7 cellular contexts compared by ENCODE assay signal in genomic region chr19:16112778-16113177, GRCh38. TPM values are rescaled to one million over a fixed set of nuclear protein-coding genes. Genes with fewer than 3 reads are reported as not detected.
DNase-seq lines count a peak whose midpoint lies in the region; ATAC-seq, FAIRE-seq and TF ChIP-seq lines count a peak whose summit lies in the region.

No MANE protein-coding gene starts in this region.

- peaks cover 0 to 9% of the 10 kb centered on the region in 2 experiments; a peak in 3 of 4 replicates for H3K36me3 ChIP-seq in HCT116 (ENCODE audit: control insufficient read depth in 1 of 2, insufficient read depth in 2 of 2, low read length in 2 of 2)
- H3K36me3 ChIP-seq in SJSA1, result peaks cover 37% of the 10 kb centered on the region
- no peaks in the 10 kb centered on the region for H3K36me3 ChIP-seq in small intestine (ENCODE audit: control insufficient read depth in 2 of 2, insufficient read depth in 2 of 2, low read length in 2 of 2)

- H3K27me3 ChIP-seq in HCT116 (ENCODE audit: insufficient read depth, low read length) (no peaks in the 10 kb centered on the region), SJSA1 (replicated peaks) (no peaks in the 10 kb centered on the region), small intestine (ENCODE audit: control insufficient read depth in 2 of 2, insufficient read depth in 2 of 2, low read length in 2 of 2) (no peaks in the 10 kb centered on the region)

- BruUV-seq in HCT116 (replicated peaks; lab: Mats Ljungman, UMichigan), result no TSS peak

- TF ChIP-seq CTCF in HCT116 (IDR thresholded peaks at IDR 0.05 in 2 of 3, conservative IDR thresholded peaks at IDR 0.05 in 1 of 3; ENCODE audit: borderline replicate concordance in 1 of 3, insufficient read depth in 1 of 3, low read depth in 2 of 3, low read length in 2 of 3), result no peak
- TF ChIP-seq CTCF in fibroblast of pulmonary artery (IDR thresholded peaks at IDR 0.05; ENCODE audit: low read length, missing control alignments), result no peak

- CTCF ChIA-PET in HCT116 (lab: Charles Lee), result no interaction called here

- TF ChIP-seq RAD21 in HCT116 (IDR thresholded peaks at IDR 0.05; ENCODE audit: low read depth), result no peak

- DNase-seq in HCT116 (ENCODE audit: low read depth, low spot score), result no peak
- no peak for DNase-seq in SJSA1 (ENCODE audit: low read depth in 1 of 2, low spot score in 2 of 2)
- no peak for DNase-seq in fibroblast of pulmonary artery (ENCODE audit: low read depth)
- no peak for DNase-seq in small intestine
- DNase-seq in cerebellar cortex (ENCODE audit: low spot score), result no peak
- no peak for DNase-seq in activated CD8-positive, alpha-beta memory T cell treated with anti-CD3 and anti-CD28 coated beads, Interleukin-2, amount 50 U/mL, for 48 hours
- DNase-seq in NCI-H1436 (lab: John Stamatoyannopoulos, UW), result no peak

- H3K9me2 ChIP-seq in HCT116 (ENCODE audit: insufficient read depth), result no peaks in the 10 kb centered on the region

- peak overlapping the region; percentile 99 for H3K4me2 ChIP-seq in HCT116 (ENCODE audit: low read length)

- H3K4me3 ChIP-seq in HCT116 (replicated peaks in 1 of 2; ENCODE audit: low read depth in 1 of 2, low read length in 2 of 2) (peak overlapping the region; percentile 74 to 97), SJSA1 (peak overlapping the region; percentile 66), fibroblast of pulmonary artery (replicated peaks; ENCODE audit: low read depth, low read length) (peak overlapping the region; percentile 97), small intestine (ENCODE audit: low read depth in 1 of 2, low read length in 2 of 2) (peak overlapping the region in 1 of 2 donors; percentile 94)

- H3K9ac ChIP-seq in HCT116 (ENCODE audit: low read length), result peak overlapping the region; percentile 99

- RAD21 ChIA-PET in HCT116 (lab: Charles Lee; ENCODE audit: low non-redundant PET in 1 of 2, low total read pairs in 2 of 2, uncharacterized antibody in 2 of 2, unreplicated experiment in 2 of 2), result interaction anchor here in 1 of 2 experiments (0.9 kb wide), 1 partner anchor 71 kb away, joined by 3 read pairs; no protein-coding TSS in a partner anchor

- H3K9me3 ChIP-seq in HCT116 (ENCODE audit: control insufficient read depth in 1 of 2, insufficient read depth in 1 of 2, low read depth in 1 of 2, low read length in 2 of 2) (no peaks in the 10 kb centered on the region), SJSA1 (replicated peaks) (no peaks in the 10 kb centered on the region), small intestine (ENCODE audit: control insufficient read depth, low read depth) (no peaks in the 10 kb centered on the region)

- POLR2A ChIA-PET in HCT116 (lab: Charles Lee), result no interaction called here

- H2AFZ ChIP-seq in HCT116 (ENCODE audit: low read depth, low read length, poor library complexity, severe bottlenecking), result no peak overlapping the region

- no peaks in the 10 kb centered on the region for H4K20me1 ChIP-seq in HCT116 (ENCODE audit: insufficient read depth)

- WGBS in small intestine, 3 donors, result 10 to 42% (median 20%) methylated on average over 2 of the region's 2 CpGs

- intact Hi-C loops in HCT116 (cut with micrococcal nuclease), result no loop called here

- FAIRE-seq in small intestine (lab: Jason Lieb, UNC), result no peak

- H3K4me1 ChIP-seq in HCT116 (ENCODE audit: control insufficient read depth in 1 of 2, insufficient read depth in 2 of 2, low read length in 2 of 2), result peaks cover 14 to 37% of the 10 kb centered on the region in 2 experiments
- peaks cover 13% of the 10 kb centered on the region for H3K4me1 ChIP-seq in SJSA1 (replicated peaks)
- peaks cover 2 to 8% of the 10 kb centered on the region in 2 donors for H3K4me1 ChIP-seq in small intestine (ENCODE audit: control insufficient read depth in 2 of 2, insufficient read depth in 1 of 2, low read depth in 1 of 2, low read length in 1 of 2)

- peaks cover 60% of the 10 kb centered on the region for H3K79me2 ChIP-seq in HCT116 (ENCODE audit: insufficient read depth, low read length)

- TF ChIP-seq POLR2A in HCT116 (IDR thresholded peaks at IDR 0.05; ENCODE audit: borderline replicate concordance, extremely low read depth, insufficient read depth, insufficient read length), result no peak

- H3K27ac ChIP-seq in HCT116 (ENCODE audit: low read depth, low read length) (0 out of 2 replicates have a peak overlapping the region, but pooled peaks have one; percentile 88), SJSA1 (no peak overlapping the region), small intestine (ENCODE audit: low read depth in 1 of 2, low read length in 1 of 2) (peak overlapping the region; percentile 91 to 98)

- ATAC-seq in HCT116, result no peak

TF ChIP-seq in HCT116, 20 proteins besides CTCF, POLR2A, EP300 and RAD21:
- TF ChIP-seq TCF7L2 (IDR thresholded peaks at IDR 0.05; ENCODE audit: borderline replicate concordance, extremely low read depth, insufficient read depth, insufficient read length) (no peak), ATF3 (IDR thresholded peaks at IDR 0.05) (no peak), SP1 (IDR thresholded peaks at IDR 0.05; ENCODE audit: low read depth) (no peak), ZBTB33 (IDR thresholded peaks at IDR 0.05; ENCODE audit: extremely low read depth, insufficient replicate concordance, low read length) (no peak), EGR1 (IDR thresholded peaks at IDR 0.05; ENCODE audit: low read depth) (no peak), SRF (IDR thresholded peaks at IDR 0.05; ENCODE audit: low read depth) (no peak), CEBPB (IDR thresholded peaks at IDR 0.05; ENCODE audit: low read depth) (no peak)

RNA-seq across cellular contexts. Expression of gene RAB8A, which starts 1.1 kb away (rescaled TPM):
- total RNA-seq in HCT116 (2021; ENCODE audit: unreplicated experiment), result 116 TPM
- 100 and 111 TPM in 2 replicates for polyA plus RNA-seq in HCT116 (2012)
- total RNA-seq in SJSA1 (2014; rRNA removed; shearing (Covaris generic)), result 44.8 and 69.5 TPM in 2 replicates
- 100 to 1,000 TPM in 1 of 3 donors, 10 to 100 TPM in 2; 58.0 to 107 (median 82.7) TPM for polyA plus RNA-seq in small intestine

RNA-seq across cellular contexts. Expression of gene HSH2D, which starts 30.7 kb away (rescaled TPM):
- total RNA-seq in HCT116 (2021; ENCODE audit: unreplicated experiment), result 21.4 TPM
- polyA plus RNA-seq in HCT116 (2012), result 25.0 and 30.2 TPM in 2 replicates
- total RNA-seq in SJSA1 (2014; rRNA removed; shearing (Covaris generic)), result not detected in 2 replicates
- 10 to 100 TPM; 14.8 to 31.3 (median 22.7) TPM for polyA plus RNA-seq in small intestine

RNA-seq across cellular contexts. Expression of gene TPM4, which starts 36.5 kb away (rescaled TPM):
- total RNA-seq in HCT116 (2021; ENCODE audit: unreplicated experiment), result 275 TPM
- polyA plus RNA-seq in HCT116 (2012), result 230 and 283 TPM in 2 replicates
- 1,990 and 2,203 TPM in 2 replicates for total RNA-seq in SJSA1 (2014; rRNA removed; shearing (Covaris generic))
- 100 to 1,000 TPM; 135 to 238 (median 152) TPM for polyA plus RNA-seq in small intestine

Comparison
In these comparisons a context has a peak if more than half of its experiments do, and no peak if none do; other contexts are left out.
1. RNA of gene HSH2D, which starts 30.7 kb away (total RNA-seq): 21.4 TPM in HCT116 (single experiment); not detected in SJSA1; every median in the first group is over 10 times any median in the second.